ENCODE assay signal across 8 cellular contexts in the genomic region with DNA sequence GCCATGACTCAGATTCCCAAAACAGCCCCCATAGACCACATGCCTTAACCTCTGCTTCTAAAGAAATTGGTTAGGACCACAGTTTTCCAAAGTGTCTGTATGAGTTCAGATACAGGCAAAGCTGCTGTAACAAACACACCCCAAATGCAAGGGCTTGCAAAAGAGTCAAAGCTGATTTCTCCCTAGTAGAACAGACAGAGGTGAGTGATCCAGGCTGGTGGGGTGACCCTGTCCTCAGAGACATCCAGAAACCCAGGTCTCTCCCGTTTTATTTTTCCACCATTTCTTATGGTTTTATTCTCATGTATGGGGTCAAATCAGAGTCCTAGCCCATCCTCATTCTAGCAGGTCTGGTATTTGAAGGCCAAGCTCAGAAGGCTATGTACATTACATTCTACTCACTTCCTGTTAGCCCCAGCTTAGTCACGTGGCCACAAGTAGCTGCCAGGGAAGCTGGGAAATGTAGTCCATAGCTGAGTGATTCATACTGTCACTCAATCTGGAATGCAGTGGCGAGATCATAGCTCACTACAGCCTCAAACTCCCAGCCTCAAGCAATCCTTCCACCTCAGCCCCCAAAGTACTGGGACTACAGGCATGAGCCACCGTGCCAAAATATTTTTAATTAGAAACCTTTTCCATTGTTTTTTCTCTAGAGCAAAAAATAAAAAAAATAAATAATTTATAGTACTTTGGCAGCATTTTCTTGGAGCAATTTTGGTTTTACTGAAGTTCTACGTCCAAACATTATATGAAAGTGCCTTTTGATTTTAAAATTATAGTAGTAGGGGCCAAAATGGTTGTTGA.
DNase-seq lines count a peak whose midpoint lies in the region; ATAC-seq, FAIRE-seq and TF ChIP-seq lines count a peak whose summit lies in the region.

No MANE protein-coding gene starts in this region.

- no peak for FAIRE-seq in pancreas (lab: Jason Lieb, UNC)
- FAIRE-seq in frontal cortex (lab: Jason Lieb, UNC), result no peak

- no peak for TF ChIP-seq CTCF in left ventricle myocardium inferior (IDR thresholded peaks at IDR 0.05; ENCODE audit: borderline replicate concordance)
- TF ChIP-seq CTCF in pancreas (IDR thresholded peaks at IDR 0.05), result no peak

- peaks cover 13% of the 10 kb centered on the region for H3K27me3 ChIP-seq in left ventricle myocardium inferior (ENCODE audit: low read depth)
- no peaks in the 10 kb centered on the region for H3K27me3 ChIP-seq in pancreas

- no peaks in the 10 kb centered on the region for H3K9me3 ChIP-seq in left ventricle myocardium inferior (replicated peaks)
- no peaks in the 10 kb centered on the region for H3K9me3 ChIP-seq in pancreas

- DNase-seq in left cardiac atrium (no peak), left ventricle myocardium inferior (no peak), NCI-H460 (ENCODE audit: extremely low read depth, low read depth) (peak; percentile 43), brain pericyte (ENCODE audit: low read depth, low spot score) (peak; percentile 13), pancreas (no peak), frontal cortex (ENCODE audit: low spot score in 2 of 2) (no peak)
- DNase-seq in activated CD4-positive, alpha-beta T cell treated with anti-CD3 and anti-CD28 coated beads, Interleukin-2, amount 50 U/mL, for 4 hours, result no peak

- peak; percentile 34 to 76 for ATAC-seq in left cardiac atrium
- ATAC-seq in pancreas, result peak in 3 of 4 donors; percentile 54 to 75 (median 66)
- no peak for ATAC-seq in GM21526 (IDR thresholded peaks at IDR 0.05; ENCODE audit: low FRiP score, unreplicated experiment)

- intact Hi-C loops in left cardiac atrium (cut with DNase I), result no loop called here
- intact Hi-C loops in left ventricle myocardium inferior (cut with micrococcal nuclease), result no loop called here
- intact Hi-C loops in pancreas (cut with DNase I), result no loop called here

- H3K36me3 ChIP-seq in left ventricle myocardium inferior, result no peaks in the 10 kb centered on the region
- no peaks in the 10 kb centered on the region for H3K36me3 ChIP-seq in pancreas

- 75 to 78% methylated on average over 5 of the region's 5 CpGs for WGBS in pancreas, 2 donors

- no peaks in the 10 kb centered on the region for H3K4me1 ChIP-seq in left ventricle myocardium inferior
- H3K4me1 ChIP-seq in pancreas, result no peaks in the 10 kb centered on the region

- H3K4me3 ChIP-seq in left ventricle myocardium inferior (no peak overlapping the region), pancreas (no peak overlapping the region)

- H3K27ac ChIP-seq in left ventricle myocardium inferior (replicated peaks) (no peak overlapping the region), pancreas (no peak overlapping the region)

Comparison
In these comparisons a context has a peak if more than half of its experiments do, and no peak if none do; other contexts are left out.
1. DNase-seq: peak in NCI-H460 (single experiment) and brain pericyte (single experiment); none in left cardiac atrium (single experiment), left ventricle myocardium inferior (single experiment), pancreas (0 of 6), frontal cortex (0 of 2) and activated CD4-positive, alpha-beta T cell treated with anti-CD3 and anti-CD28 coated beads, Interleukin-2, amount 50 U/mL, for 4 hours (0 of 2).